Comparison of ENCODE assay signal across 16 cellular contexts in the genomic region with DNA sequence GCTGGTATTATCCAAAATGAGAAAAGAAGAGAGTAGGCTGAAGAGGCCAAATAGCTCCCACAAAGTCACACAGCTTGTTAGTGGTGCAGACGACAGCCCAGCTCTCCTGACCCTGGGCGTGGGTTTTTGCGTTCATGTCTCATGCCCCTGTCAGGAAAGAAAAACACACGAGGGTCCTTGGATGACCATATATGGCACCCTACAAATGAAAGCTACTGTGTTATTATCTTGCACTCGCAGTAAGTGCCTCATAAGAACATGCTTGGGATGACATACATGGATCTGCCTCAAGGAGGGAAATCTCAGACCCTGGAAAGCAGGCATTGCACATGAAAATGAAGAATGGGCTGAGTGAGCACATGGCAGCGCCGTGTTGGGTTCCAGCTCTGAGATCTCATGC.
DNase-seq lines count a peak whose midpoint lies in the region; ATAC-seq and TF ChIP-seq lines count a peak whose summit lies in the region.
"Had no signal": no experiment of that assay in that cellular context is flagged by ENCODE, and none has a peak within 500 bp of the region (broad histone marks: within the 10 kb centered on the region; RNA-seq: fewer than 3 reads in every experiment).

No MANE protein-coding gene starts in this region.

- no peak overlapping the region for H2AK9ac ChIP-seq in IMR-90 (replicated peaks; ENCODE audit: low read depth, low read length, poor library complexity)

- no peak overlapping the region for H4K5ac ChIP-seq in IMR-90 (ENCODE audit: low read depth, low read length)

- CTCF ChIA-PET in activated CD4-positive, alpha-beta T cell treated with anti-CD3 and anti-CD28 coated beads, Interleukin-2, amount 10 ng/mL, durations not matched to agents 7 days and 5 days (lab: Charles Lee): no interaction called here
- CTCF ChIA-PET in IMR-90 (lab: Yijun Ruan, JAX): interaction anchor here (1.2 kb wide), 1 partner anchor 11 kb away, joined by 4 read pairs; no protein-coding TSS in a partner anchor

- POLR2A ChIA-PET in activated CD4-positive, alpha-beta T cell treated with anti-CD3 and anti-CD28 coated beads, Interleukin-2, amount 10 ng/mL, durations not matched to agents 7 days and 5 days (lab: Charles Lee): no interaction called here
- POLR2A ChIA-PET in IMR-90 (lab: Charles Lee; ENCODE audit: unreplicated experiment): no interaction called here

- H2AK5ac ChIP-seq in IMR-90 (ENCODE audit: low read depth, low read length): peak overlapping the region; percentile 3; the same call in 1 of the 2 replicates

- no peak for ATAC-seq in IMR-90 (ENCODE audit: low read depth)

- H4K8ac ChIP-seq in IMR-90 (ENCODE audit: low read depth in 2 of 2, low read length in 2 of 2): no peak overlapping the region

- no peak overlapping the region for H3K9ac ChIP-seq in IMR-90 (ENCODE audit: low read depth, low read length)

- H3K4me3 ChIP-seq in IMR-90 (ENCODE audit: insufficient read depth, low read depth, low read length): no peak overlapping the region
- no peak overlapping the region for H3K4me3 ChIP-seq in esophagus muscularis mucosa

- no peak overlapping the region for H3K4me2 ChIP-seq in IMR-90 (ENCODE audit: low read depth, low read length)

- no peak overlapping the region for H3K56ac ChIP-seq in IMR-90 (ENCODE audit: extremely low read depth, insufficient read depth, low read length)

- 40% methylated on average over 1 of the region's 7 CpGs; no CpG with 5 or more reads in 1 of the 2 experiments for WGBS in IMR-90 (ENCODE audit: extremely low coverage in 2 of 2, insufficient read length in 1 of 2), 2 experiments
- WGBS in esophagus muscularis mucosa: 73% methylated on average over 7 of the region's 7 CpGs

- H3K4me1 ChIP-seq in IMR-90 (ENCODE audit: control insufficient read depth, insufficient read depth, low read length): peaks cover 22% of the 10 kb centered on the region
- H3K4me1 ChIP-seq in esophagus muscularis mucosa: peaks cover 9 to 17% (median 14%) of the 10 kb centered on the region in 4 donors

- no peak overlapping the region for H3K23ac ChIP-seq in IMR-90 (ENCODE audit: low read depth, low read length)

- DNase-seq in activated CD4-positive, alpha-beta T cell treated with anti-CD3 and anti-CD28 coated beads, Interleukin-2, amount 10 ng/mL, durations not matched to agents 24 days and 14 days: peak; percentile 47
- no peak for DNase-seq in activated CD4-positive, alpha-beta T cell treated with anti-CD3 and anti-CD28 coated beads, Interleukin-2, amount 10 ng/mL, durations not matched to agents 7 days and 5 days
- DNase-seq in IMR-90 (no peak), esophagus muscularis mucosa (ENCODE audit: extremely low spot score) (peak; percentile 89), nephron progenitor cell (no peak)
- DNase-seq in stimulated activated CD4-positive, alpha-beta T cell treated with anti-CD3 and anti-CD28 coated beads, Interleukin-15, amount 100 ng/mL, for 24 hours: no peak
- DNase-seq: C1 segment of cervical spinal cord; Calu3; CD4-positive, alpha-beta memory T cell; COR-L47; DMS53; DMS79 treated with DMSO at 0.1 percent for 48 hours; GF-D8; GOT3; H7; HCEC 1CT had no signal

- H2AFZ ChIP-seq in IMR-90 (replicated peaks; ENCODE audit: low read length, poor library complexity): no peak overlapping the region

- H3K27me3 ChIP-seq in IMR-90 (ENCODE audit: control insufficient read depth, insufficient read depth, low read length): no peaks in the 10 kb centered on the region
- H3K27me3 ChIP-seq in esophagus muscularis mucosa: no peaks in the 10 kb centered on the region

- no peak overlapping the region for H3K27ac Mint-ChIP-seq in activated CD4-positive, alpha-beta T cell treated with anti-CD3 and anti-CD28 coated beads, Interleukin-2, amount 10 ng/mL, durations not matched to agents 24 days and 14 days
- H3K27ac Mint-ChIP-seq in activated CD4-positive, alpha-beta T cell treated with anti-CD3 and anti-CD28 coated beads, Interleukin-2, amount 10 ng/mL, durations not matched to agents 7 days and 5 days: no peak overlapping the region
- H3K27ac Mint-ChIP-seq in nephron progenitor cell: no peak overlapping the region

- H4K91ac ChIP-seq in IMR-90 (ENCODE audit: insufficient read depth, low read depth, low read length): no peak overlapping the region

- no peak overlapping the region; the same call in 1 of the 2 replicates for H2BK20ac ChIP-seq in IMR-90 (ENCODE audit: low read depth, low read length)

- no peaks in the 10 kb centered on the region for H3K9me3 Mint-ChIP-seq in activated CD4-positive, alpha-beta T cell treated with anti-CD3 and anti-CD28 coated beads, Interleukin-2, amount 10 ng/mL, durations not matched to agents 24 days and 14 days
- no peaks in the 10 kb centered on the region for H3K9me3 Mint-ChIP-seq in activated CD4-positive, alpha-beta T cell treated with anti-CD3 and anti-CD28 coated beads, Interleukin-2, amount 10 ng/mL, durations not matched to agents 7 days and 5 days
- no peaks in the 10 kb centered on the region for H3K9me3 Mint-ChIP-seq in nephron progenitor cell

- TF ChIP-seq CTCF in IMR-90 (conservative IDR thresholded peaks at IDR 0.05; ENCODE audit: low read depth, low read length): no peak
- TF ChIP-seq CTCF in esophagus muscularis mucosa (IDR thresholded peaks at IDR 0.05): no peak
- no peak for TF ChIP-seq CTCF in nephron progenitor cell (IDR thresholded peaks at IDR 0.05)

- no peaks in the 10 kb centered on the region for H3K36me3 ChIP-seq in IMR-90 (ENCODE audit: control insufficient read depth, insufficient read depth, low read length)
- no peaks in the 10 kb centered on the region for H3K36me3 ChIP-seq in esophagus muscularis mucosa

- H2BK120ac ChIP-seq in IMR-90 (ENCODE audit: low read depth, low read length): peak overlapping the region; percentile 30; the same call in 1 of the 2 replicates

- H2BK5ac ChIP-seq in IMR-90 (ENCODE audit: low read depth, low read length, poor library complexity, severe bottlenecking): no peak overlapping the region

- dilution Hi-C loops in IMR-90 (cut with HindIII; ENCODE audit: low sequenced_read_pairs, unreplicated experiment): no loop called here

- no peaks in the 10 kb centered on the region for H4K20me1 ChIP-seq in IMR-90 (ENCODE audit: insufficient read depth, low read length)

- H3K9me3 ChIP-seq in IMR-90 (ENCODE audit: control insufficient read depth, insufficient read depth, low read length) (no peaks in the 10 kb centered on the region), esophagus muscularis mucosa (no peaks in the 10 kb centered on the region)

- in situ Hi-C loops in IMR-90 (cut with MboI; ENCODE audit: low sequenced_read_pairs): no loop called here

- peaks cover 6% of the 10 kb centered on the region for H3K27me3 Mint-ChIP-seq in activated CD4-positive, alpha-beta T cell treated with anti-CD3 and anti-CD28 coated beads, Interleukin-2, amount 10 ng/mL, durations not matched to agents 24 days and 14 days
- no peaks in the 10 kb centered on the region for H3K27me3 Mint-ChIP-seq in activated CD4-positive, alpha-beta T cell treated with anti-CD3 and anti-CD28 coated beads, Interleukin-2, amount 10 ng/mL, durations not matched to agents 7 days and 5 days
- peaks cover 16% of the 10 kb centered on the region for H3K27me3 Mint-ChIP-seq in nephron progenitor cell (ENCODE audit: low read depth, poor library complexity)

- H3K9me1 ChIP-seq in IMR-90 (ENCODE audit: insufficient read depth, low read length): peaks cover 22% of the 10 kb centered on the region

- H3K4ac ChIP-seq in IMR-90 (ENCODE audit: low read depth, low read length): no peak overlapping the region

- H3K14ac ChIP-seq in IMR-90 (replicated peaks; ENCODE audit: low read depth, low read length): no peak overlapping the region

- H3K36me3 Mint-ChIP-seq in activated CD4-positive, alpha-beta T cell treated with anti-CD3 and anti-CD28 coated beads, Interleukin-2, amount 10 ng/mL, durations not matched to agents 24 days and 14 days (ENCODE audit: low read depth): no peaks in the 10 kb centered on the region
- no peaks in the 10 kb centered on the region for H3K36me3 Mint-ChIP-seq in activated CD4-positive, alpha-beta T cell treated with anti-CD3 and anti-CD28 coated beads, Interleukin-2, amount 10 ng/mL, durations not matched to agents 7 days and 5 days (ENCODE audit: low read depth)
- no peaks in the 10 kb centered on the region for H3K36me3 Mint-ChIP-seq in nephron progenitor cell (ENCODE audit: low read depth)
- H3K36me3 Mint-ChIP-seq: CD4-positive, alpha-beta memory T cell had no signal

- intact Hi-C loops in activated CD4-positive, alpha-beta T cell treated with anti-CD3 and anti-CD28 coated beads, Interleukin-2, amount 10 ng/mL, durations not matched to agents 24 days and 14 days (cut with micrococcal nuclease): no loop called here
- intact Hi-C loops in IMR-90 (cut with micrococcal nuclease) (loop anchor here (10.0 kb wide), 1 partner anchor 91 kb away; the partner anchor contains the start of gene HK2), esophagus muscularis mucosa (cut with DNase I) (no loop called here)

- TF ChIP-seq POLR2A in IMR-90 (IDR thresholded peaks at IDR 0.05; ENCODE audit: low read depth, low read length): no peak
- no peak for TF ChIP-seq POLR2A in esophagus muscularis mucosa (IDR thresholded peaks at IDR 0.05; ENCODE audit: low read depth)

- TF ChIP-seq RAD21 in IMR-90 (IDR thresholded peaks at IDR 0.05; ENCODE audit: low read length): no peak

- no peak overlapping the region for H3K4me3 Mint-ChIP-seq in activated CD4-positive, alpha-beta T cell treated with anti-CD3 and anti-CD28 coated beads, Interleukin-2, amount 10 ng/mL, durations not matched to agents 24 days and 14 days
- no peak overlapping the region for H3K4me3 Mint-ChIP-seq in activated CD4-positive, alpha-beta T cell treated with anti-CD3 and anti-CD28 coated beads, Interleukin-2, amount 10 ng/mL, durations not matched to agents 7 days and 5 days
- H3K4me3 Mint-ChIP-seq in nephron progenitor cell: no peak overlapping the region
- H3K4me3 Mint-ChIP-seq: CD4-positive, alpha-beta memory T cell had no signal

- no TSS peak for BruUV-seq in IMR-90 (replicated peaks; lab: Mats Ljungman, UMichigan)

- no peak for TF ChIP-seq EP300 in esophagus muscularis mucosa (IDR thresholded peaks at IDR 0.05)

- H2BK15ac ChIP-seq in IMR-90 (ENCODE audit: low read depth, low read length): peak overlapping the region; percentile 50; the same call in 1 of the 3 replicates

- no peaks in the 10 kb centered on the region for H3K4me1 Mint-ChIP-seq in activated CD4-positive, alpha-beta T cell treated with anti-CD3 and anti-CD28 coated beads, Interleukin-2, amount 10 ng/mL, durations not matched to agents 24 days and 14 days
- H3K4me1 Mint-ChIP-seq in activated CD4-positive, alpha-beta T cell treated with anti-CD3 and anti-CD28 coated beads, Interleukin-2, amount 10 ng/mL, durations not matched to agents 7 days and 5 days: no peaks in the 10 kb centered on the region
- peaks cover 37% of the 10 kb centered on the region for H3K4me1 Mint-ChIP-seq in nephron progenitor cell
- H3K4me1 Mint-ChIP-seq: CD4-positive, alpha-beta memory T cell had no signal

- no peak overlapping the region for H3K18ac ChIP-seq in IMR-90 (ENCODE audit: low read depth, low read length)

- no peaks in the 10 kb centered on the region for H3K79me1 ChIP-seq in IMR-90 (ENCODE audit: low read depth in 1 of 2, low read length in 2 of 2)

- no peak overlapping the region for H3K27ac ChIP-seq in IMR-90 (ENCODE audit: insufficient read depth, low read length)
- no peak overlapping the region for H3K27ac ChIP-seq in esophagus muscularis mucosa (replicated peaks in 1 of 4)

TF ChIP-seq in IMR-90, 13 proteins besides CTCF, POLR2A, EP300 and RAD21 (continues in another document):
- TF ChIP-seq CEBPB (IDR thresholded peaks at IDR 0.05; ENCODE audit: low read depth, low read length): no peak

Comparison
In these comparisons a context has a peak if more than half of its experiments do, and no peak if none do; other contexts are left out.
1. DNase-seq: peak in activated CD4-positive, alpha-beta T cell treated with anti-CD3 and anti-CD28 coated beads, Interleukin-2, amount 10 ng/mL, durations not matched to agents 24 days and 14 days (single experiment) and esophagus muscularis mucosa (single experiment); none in activated CD4-positive, alpha-beta T cell treated with anti-CD3 and anti-CD28 coated beads, Interleukin-2, amount 10 ng/mL, durations not matched to agents 7 days and 5 days (single experiment), IMR-90 (single experiment), stimulated activated CD4-positive, alpha-beta T cell treated with anti-CD3 and anti-CD28 coated beads, Interleukin-15, amount 100 ng/mL, for 24 hours (single experiment) and nephron progenitor cell (single experiment).